In the genomic region with DNA sequence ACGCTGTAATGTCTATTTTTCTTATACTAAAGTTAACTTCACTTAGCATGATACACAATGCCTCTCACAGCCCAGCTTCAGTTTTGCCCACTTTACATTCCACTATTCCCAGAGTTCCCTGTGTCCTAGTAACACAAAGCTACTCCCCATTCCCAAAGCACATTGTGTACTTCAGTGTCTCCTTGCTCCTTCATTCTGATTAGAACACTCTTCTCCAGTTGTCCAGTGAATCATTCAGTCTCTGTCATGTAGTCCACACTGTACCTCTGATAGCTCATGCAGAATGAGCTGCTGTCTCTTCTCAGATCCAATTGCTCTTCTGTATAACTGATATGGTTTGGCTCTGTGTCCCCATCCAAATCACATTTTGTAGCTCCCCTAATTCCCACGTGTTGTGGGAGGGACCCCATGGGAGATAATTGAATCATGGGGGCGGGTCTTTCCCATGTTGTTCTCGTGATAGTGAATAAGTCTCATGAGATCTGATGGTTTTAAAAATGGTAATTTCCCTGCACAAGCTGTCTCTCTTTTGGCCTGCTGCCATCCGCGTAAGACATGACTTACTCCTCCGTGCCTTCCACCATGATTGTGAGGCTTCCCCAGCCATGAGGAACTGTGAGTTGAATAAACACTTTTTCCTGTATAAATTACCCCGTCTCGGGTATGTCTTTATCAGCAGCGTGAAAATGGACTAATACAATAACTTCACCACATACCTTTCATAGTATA, we compare ENCODE assay signal across 21 cellular contexts.
"Had no signal": no experiment of that assay in that cellular context is flagged by ENCODE, and none has a peak within 500 bp of the region (broad histone marks: within the 10 kb centered on the region; RNA-seq: fewer than 3 reads in every experiment).

No MANE protein-coding gene starts in this region.

- H3K27ac ChIP-seq: adrenal gland, colonic mucosa, hepatocyte, suprapubic skin had no signal

- H3K4me3 ChIP-seq: adrenal gland, colonic mucosa, hepatocyte, smooth muscle cell, suprapubic skin had no signal

- H3K36me3 Mint-ChIP-seq: natural killer cell, type B pancreatic cell, WTC11 had no signal

- H3K36me3 ChIP-seq: adrenal gland, colonic mucosa, neutrophil, suprapubic skin had no signal

- ATAC-seq: activated T-cell treated with anti-CD3 and anti-CD28 coated beads, Interleukin-2, amount 50 U/mL, for 4 hours; esophagus mucosa; left lobe of liver; natural killer cell; stimulated activated naive CD8-positive, alpha-beta T cell treated with anti-CD3 and anti-CD28 coated beads, Interleukin-15, Interleukin-2, amounts not matched to agents 100 U/mL and 50 U/mL, for 24 hours; T-helper 17 cell; WTC11 had no signal

- H3K9me3 Mint-ChIP-seq: activated CD4-positive, alpha-beta memory T cell treated with anti-CD3 and anti-CD28 coated beads, Interleukin-2, amount 10 ng/mL, durations not matched to agents 7 days and 5 days; activated T-cell treated with anti-CD3 and anti-CD28 coated beads, Interleukin-2, amount 50 U/mL, for 4 hours; natural killer cell; type B pancreatic cell; WTC11 had no signal

- H3K4me3 Mint-ChIP-seq: activated CD4-positive, alpha-beta memory T cell treated with anti-CD3 and anti-CD28 coated beads, Interleukin-2, amount 10 ng/mL, durations not matched to agents 7 days and 5 days; activated T-cell treated with anti-CD3 and anti-CD28 coated beads, Interleukin-2, amount 50 U/mL, for 4 hours; natural killer cell; T-helper 17 cell; type B pancreatic cell; WTC11 had no signal

- DNase-seq: activated CD4-positive, alpha-beta memory T cell treated with anti-CD3 and anti-CD28 coated beads, Interleukin-2, amount 10 ng/mL, durations not matched to agents 7 days and 5 days; activated CD4-positive, alpha-beta T cell treated with anti-CD3 and anti-CD28 coated beads for 4 hours; activated effector memory CD4-positive, alpha-beta T cell treated with Interleukin-2 at 50 U/mL for 16 hours; activated naive CD4-positive, alpha-beta T cell treated with anti-CD3 and anti-CD28 coated beads, Interleukin-2, amount 50 U/mL, for 16 hours; activated T-cell treated with anti-CD3 and anti-CD28 coated beads, Interleukin-2, amount 50 U/mL, for 4 hours; central memory CD4-positive, alpha-beta T cell; colonic mucosa; islet precursor cell; natural killer cell; stimulated activated naive CD8-positive, alpha-beta T cell treated with anti-CD3 and anti-CD28 coated beads, Interleukin-15, Interleukin-2, amounts not matched to agents 100 U/mL and 50 U/mL, for 24 hours; T-helper 17 cell had no signal

- H3K27me3 ChIP-seq: adrenal gland, colonic mucosa, hepatocyte, neutrophil, suprapubic skin had no signal

- H3K9me3 ChIP-seq: adrenal gland, colonic mucosa, neutrophil, suprapubic skin had no signal

- H3K4me1 ChIP-seq: colonic mucosa had no signal

- H2AFZ ChIP-seq: hepatocyte had no signal

- H3K4me2 ChIP-seq: hepatocyte, smooth muscle cell had no signal

- H3K27ac Mint-ChIP-seq: activated CD4-positive, alpha-beta memory T cell treated with anti-CD3 and anti-CD28 coated beads, Interleukin-2, amount 10 ng/mL, durations not matched to agents 7 days and 5 days; natural killer cell; T-helper 17 cell; type B pancreatic cell; WTC11 had no signal

- FAIRE-seq: TTC549 had no signal

- H3K27me3 Mint-ChIP-seq: T-helper 17 cell, type B pancreatic cell had no signal
